Comparison of ENCODE assay signal across 8 cellular contexts in the genomic region with DNA sequence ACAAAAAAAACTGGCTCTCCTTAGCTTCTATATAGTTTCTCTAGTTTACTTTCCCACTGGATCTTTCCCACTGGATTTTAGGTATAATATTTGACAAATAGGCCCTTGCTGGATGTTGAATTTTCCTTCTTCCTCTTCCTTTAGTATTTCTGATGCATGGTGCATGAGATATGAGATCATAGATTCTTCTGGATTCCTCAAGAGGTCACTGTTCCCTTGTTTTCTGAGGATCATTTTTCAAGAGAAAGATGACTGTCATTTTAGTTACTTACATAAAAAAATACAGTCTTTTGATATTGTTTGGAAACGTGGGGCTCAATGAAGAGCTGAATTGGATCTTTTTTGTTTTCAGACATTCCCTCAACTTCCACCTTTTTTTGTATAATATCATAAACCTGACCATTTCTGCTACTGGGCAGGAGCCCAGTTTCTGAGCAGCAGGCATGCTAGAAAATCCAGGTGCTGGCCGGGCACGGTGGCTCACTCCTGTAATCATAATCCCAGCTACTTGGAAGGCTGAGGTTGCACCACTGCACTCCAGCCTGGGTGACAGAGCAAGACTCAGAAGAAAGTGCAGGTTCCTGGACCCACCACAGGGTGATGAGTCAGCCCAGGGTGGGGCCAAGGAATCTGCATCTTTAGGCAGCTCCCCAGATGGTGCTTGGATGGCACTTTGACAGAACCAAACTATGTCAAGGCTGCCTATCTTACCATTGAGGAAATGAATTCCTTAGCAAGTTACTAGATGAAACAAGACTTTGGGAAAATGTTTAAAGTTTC.
A peak's percentile ranks its signal among the peaks of the same experiment; 100 is the strongest.
DNase-seq lines count a peak whose midpoint lies in the region; ATAC-seq and TF ChIP-seq lines count a peak whose summit lies in the region.

No MANE protein-coding gene starts in this region.

- CTCF ChIA-PET in GM10248 (lab: Yijun Ruan, JAX), result no interaction called here

- POLR2A ChIA-PET in GM10248 (lab: Yijun Ruan, JAX), result no interaction called here

- peak; percentile 36 for TF ChIP-seq CTCF in nephron progenitor cell (IDR thresholded peaks at IDR 0.05)
- TF ChIP-seq CTCF in GM10248 (IDR thresholded peaks at IDR 0.05; ENCODE audit: control extremely low read depth, extremely low read depth, low read depth, missing control alignments), result no peak

- no peak overlapping the region for H3K4me3 Mint-ChIP-seq in nephron progenitor cell
- no peak overlapping the region for H3K4me3 Mint-ChIP-seq in stimulated activated naive B cell treated with anti-CD40 and anti-IgM and Interleukin-4, amounts not matched to agents 10 μg/mL and 1 μg/mL and 100 μg/mL, for 72 hours

- peak; percentile 68 for DNase-seq in ACHN
- peak; percentile 85 for DNase-seq in GM03348 (ENCODE audit: low spot score)
- DNase-seq in NCI-H82 treated with DMSO at 0.1 percent for 48 hours (lab: John Stamatoyannopoulos, UW; ENCODE audit: unreplicated experiment), result peak; percentile 34
- peak; percentile 72 to 78 for DNase-seq in dermis microvascular lymphatic vessel endothelial cell (ENCODE audit: low read depth in 2 of 2)
- DNase-seq in nephron progenitor cell, result no peak
- DNase-seq in stimulated activated naive B cell treated with anti-CD40 and anti-IgM and Interleukin-4, amounts not matched to agents 10 μg/mL and 1 μg/mL and 100 μg/mL, for 72 hours, result no peak
- no peak for DNase-seq in stimulated activated CD4-positive, alpha-beta T cell treated with anti-CD3 and anti-CD28 coated beads, Interleukin-1b, Interleukin-23, amount 100 ng/mL, for 48 hours
- DNase-seq in GM10248 (ENCODE audit: extremely low spot score), result no peak

- no peak for ATAC-seq in stimulated activated naive B cell treated with anti-CD40 and anti-IgM and Interleukin-4, amounts not matched to agents 10 μg/mL and 1 μg/mL and 100 μg/mL, for 72 hours (replicated peaks)

- peaks cover 11% of the 10 kb centered on the region for H3K36me3 Mint-ChIP-seq in nephron progenitor cell (ENCODE audit: low read depth)
- peaks cover 40 to 71% of the 10 kb centered on the region in 2 donors for H3K36me3 Mint-ChIP-seq in stimulated activated naive B cell treated with anti-CD40 and anti-IgM and Interleukin-4, amounts not matched to agents 10 μg/mL and 1 μg/mL and 100 μg/mL, for 72 hours

- peaks cover 3% of the 10 kb centered on the region for H3K27me3 Mint-ChIP-seq in nephron progenitor cell (ENCODE audit: low read depth, poor library complexity)
- H3K27me3 Mint-ChIP-seq in stimulated activated naive B cell treated with anti-CD40 and anti-IgM and Interleukin-4, amounts not matched to agents 10 μg/mL and 1 μg/mL and 100 μg/mL, for 72 hours, result no peaks in the 10 kb centered on the region

- H3K9me3 Mint-ChIP-seq in nephron progenitor cell, result no peaks in the 10 kb centered on the region
- H3K9me3 Mint-ChIP-seq in stimulated activated naive B cell treated with anti-CD40 and anti-IgM and Interleukin-4, amounts not matched to agents 10 μg/mL and 1 μg/mL and 100 μg/mL, for 72 hours, result no peaks in the 10 kb centered on the region

- H3K4me1 Mint-ChIP-seq in nephron progenitor cell, result peaks cover 62% of the 10 kb centered on the region
- no peaks in the 10 kb centered on the region for H3K4me1 Mint-ChIP-seq in stimulated activated naive B cell treated with anti-CD40 and anti-IgM and Interleukin-4, amounts not matched to agents 10 μg/mL and 1 μg/mL and 100 μg/mL, for 72 hours

- no peak overlapping the region for H3K27ac Mint-ChIP-seq in nephron progenitor cell
- no peak overlapping the region for H3K27ac Mint-ChIP-seq in stimulated activated naive B cell treated with anti-CD40 and anti-IgM and Interleukin-4, amounts not matched to agents 10 μg/mL and 1 μg/mL and 100 μg/mL, for 72 hours

- in situ Hi-C loops in ACHN (cut with HindIII; ENCODE audit: low pct_ligation_motif_present, low pct_unique_long_range_greater_than_20kb, low sequenced_read_pairs), result no loop called here

Comparison
In these comparisons a context has a peak if more than half of its experiments do, and no peak if none do; other contexts are left out.
1. DNase-seq: peak in ACHN (single experiment), GM03348 (single experiment), NCI-H82 treated with DMSO at 0.1 percent for 48 hours (single experiment) and dermis microvascular lymphatic vessel endothelial cell (2 of 2); none in nephron progenitor cell (single experiment), stimulated activated naive B cell treated with anti-CD40 and anti-IgM and Interleukin-4, amounts not matched to agents 10 μg/mL and 1 μg/mL and 100 μg/mL, for 72 hours (single experiment), stimulated activated CD4-positive, alpha-beta T cell treated with anti-CD3 and anti-CD28 coated beads, Interleukin-1b, Interleukin-23, amount 100 ng/mL, for 48 hours (single experiment) and GM10248 (single experiment).